Comparison of ENCODE assay signal across 1 cellular context in genomic region chr12:38427442-38427841, GRCh38.
TF ChIP-seq lines count a peak whose summit lies in the region.

No MANE protein-coding gene starts in this region.

TF ChIP-seq in GM12878, 131 proteins besides CTCF, POLR2A, EP300 and RAD21 (continued from another document):
- TF ChIP-seq ZBTB40 (IDR thresholded peaks at IDR 0.05; ENCODE audit: borderline replicate concordance), result no peak
- no peak for TF ChIP-seq BCL3 (IDR thresholded peaks at IDR 0.05; ENCODE audit: borderline replicate concordance, insufficient read depth, low read depth, low read length, poor library complexity, severe bottlenecking)
- TF ChIP-seq RUNX3 (IDR thresholded peaks at IDR 0.05; ENCODE audit: low read length), result peak; percentile 37; the same call in 1 of the 2 replicates
- TF ChIP-seq REST (IDR thresholded peaks at IDR 0.05; ENCODE audit: low read depth, low read length), result no peak
- no peak for TF ChIP-seq CHD2 (IDR thresholded peaks at IDR 0.05; ENCODE audit: borderline replicate concordance, low read depth, low read length)
- peak; percentile 61; the same call in 1 of the 2 replicates for TF ChIP-seq MTA2 (IDR thresholded peaks at IDR 0.05; ENCODE audit: low read depth)
- peak; percentile 33; the same call in 1 of the 2 replicates for TF ChIP-seq RELB (IDR thresholded peaks at IDR 0.05; ENCODE audit: low read depth)
- peak; percentile 87 for TF ChIP-seq ZNF384 (IDR thresholded peaks at IDR 0.05; ENCODE audit: borderline replicate concordance, low read depth, low read length)
- 0 out of 2 replicates have a peak, but pooled peaks have one; percentile 27 for TF ChIP-seq IKZF1 (conservative IDR thresholded peaks at IDR 0.05)
- TF ChIP-seq ETV6 (conservative IDR thresholded peaks at IDR 0.05 in 1 of 2, IDR thresholded peaks at IDR 0.05 in 1 of 2; ENCODE audit: borderline replicate concordance in 1 of 2, low read depth in 1 of 2), result no peak
- no peak for TF ChIP-seq FOS (IDR thresholded peaks at IDR 0.05; ENCODE audit: borderline replicate concordance, extremely low read depth, insufficient read length)
- TF ChIP-seq EGR1 (IDR thresholded peaks at IDR 0.05; ENCODE audit: borderline replicate concordance in 1 of 2, low read depth in 2 of 2, low read length in 2 of 2), result no peak
- TF ChIP-seq BHLHE40 (IDR thresholded peaks at IDR 0.05; ENCODE audit: borderline replicate concordance in 1 of 2, low read depth in 2 of 2, low read length in 1 of 2), result no peak
